ENCODE assay signal across 1 cellular context in the genomic region with DNA sequence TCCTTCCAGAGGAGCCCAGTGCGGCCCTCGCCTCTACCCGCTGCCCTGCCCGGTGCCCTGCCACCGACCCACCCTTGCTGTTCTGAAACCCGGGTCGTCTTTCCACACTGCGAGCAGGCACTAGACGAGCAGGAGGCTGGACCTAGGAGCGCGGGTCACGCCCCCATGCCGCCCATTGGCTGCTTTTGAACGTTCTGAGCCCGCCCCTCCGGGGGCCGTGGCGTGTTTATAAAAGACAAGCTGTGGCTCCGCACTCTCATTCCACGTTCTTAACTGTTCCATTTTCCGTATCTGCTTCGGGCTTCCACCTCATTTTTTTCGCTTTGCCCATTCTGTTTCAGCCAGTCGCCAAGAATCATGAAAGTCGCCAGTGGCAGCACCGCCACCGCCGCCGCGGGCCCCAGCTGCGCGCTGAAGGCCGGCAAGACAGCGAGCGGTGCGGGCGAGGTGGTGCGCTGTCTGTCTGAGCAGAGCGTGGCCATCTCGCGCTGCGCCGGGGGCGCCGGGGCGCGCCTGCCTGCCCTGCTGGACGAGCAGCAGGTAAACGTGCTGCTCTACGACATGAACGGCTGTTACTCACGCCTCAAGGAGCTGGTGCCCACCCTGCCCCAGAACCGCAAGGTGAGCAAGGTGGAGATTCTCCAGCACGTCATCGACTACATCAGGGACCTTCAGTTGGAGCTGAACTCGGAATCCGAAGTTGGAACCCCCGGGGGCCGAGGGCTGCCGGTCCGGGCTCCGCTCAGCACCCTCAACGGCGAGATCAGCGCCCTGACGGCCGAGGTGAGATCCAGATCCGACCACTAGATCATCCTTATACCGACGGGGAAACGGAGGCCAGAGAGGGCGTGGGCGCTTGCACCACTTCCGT.
TF ChIP-seq lines count a peak whose summit lies in the region.

ID1 (plus strand) TSS at position 259 of the 871 bp plus-strand sequence; CDS start at position 358, 99 bp downstream.

TF ChIP-seq in IMR-90, 13 proteins besides CTCF, POLR2A, EP300 and RAD21 (continued from another document):
- peak; percentile 52; the same call in 1 of the 2 replicates for TF ChIP-seq MXI1 (IDR thresholded peaks at IDR 0.05; ENCODE audit: borderline replicate concordance, low read depth, low read length)
- TF ChIP-seq CHD1 (IDR thresholded peaks at IDR 0.05; ENCODE audit: low read depth, low read length), result no peak
TF ChIP-seq in IMR-90: peak in this region for 4.
